8 cellular contexts compared by ENCODE assay signal in genomic region chr1:3900150-3900968, GRCh38. TPM values are rescaled to one million over a fixed set of nuclear protein-coding genes. Genes with fewer than 3 reads are reported as not detected.
DNase-seq lines count a peak whose midpoint lies in the region; ATAC-seq and TF ChIP-seq lines count a peak whose summit lies in the region.

TSS of gene C1orf174 (minus strand) at chr1:3900272. CDS start at chr1:3900186, 86 bp downstream.

- no peak for TF ChIP-seq CTCF in astrocyte of the cerebellum (IDR thresholded peaks at IDR 0.05; ENCODE audit: low read depth, low read length, missing control alignments)

- DNase-seq in NCI-H1930 (lab: John Stamatoyannopoulos, UW): peak; percentile 94 to 99
- peak; percentile 86 for DNase-seq in T-helper 9 cell
- DNase-seq in astrocyte of the cerebellum (ENCODE audit: low read depth): peak; percentile 99
- DNase-seq in hepatic stellate cell (ENCODE audit: low spot score): peak; percentile 98
- peak; percentile 96 to 97 for DNase-seq in aorta

- H3K4me1 ChIP-seq in rectal smooth muscle tissue (ENCODE audit: control insufficient read depth, insufficient read depth, low read length) (no peaks in the 10 kb centered on the region), aorta (ENCODE audit: control insufficient read depth in 1 of 2, insufficient read depth in 2 of 2, low read length in 2 of 2) (no peaks in the 10 kb centered on the region)

- peak within 1 kb of the TSS; percentile 74 for H3K9ac ChIP-seq in rectal smooth muscle tissue (ENCODE audit: low read length)

- 0 to 1% methylated on average over 55 to 58 of the region's 58 CpGs for WGBS in aorta, 2 donors

- H3K27me3 ChIP-seq in rectal smooth muscle tissue (ENCODE audit: control insufficient read depth, insufficient read depth, low read length) (no peaks in the 10 kb centered on the region), aorta (ENCODE audit: control insufficient read depth in 1 of 2, insufficient read depth in 2 of 2, low read length in 1 of 2) (no peaks in the 10 kb centered on the region)

- no peaks in the 10 kb centered on the region for H3K9me3 ChIP-seq in aorta (ENCODE audit: control insufficient read depth, low read length)

- peak within 1 kb of the TSS; percentile 95 for H3K4me3 ChIP-seq in astrocyte of the cerebellum (ENCODE audit: low read depth, low read length)
- H3K4me3 ChIP-seq in rectal smooth muscle tissue (ENCODE audit: low read length): peak within 1 kb of the TSS; percentile 95
- H3K4me3 ChIP-seq in aorta (ENCODE audit: low read length in 2 of 2): peak within 1 kb of the TSS; percentile 71 to 79

- H3K36me3 ChIP-seq in rectal smooth muscle tissue (ENCODE audit: control insufficient read depth, insufficient read depth, low read length) (no peaks in the 10 kb centered on the region), aorta (ENCODE audit: control insufficient read depth in 1 of 2, insufficient read depth in 2 of 2, low read length in 1 of 2) (no peaks in the 10 kb centered on the region)

- in situ Hi-C loops in astrocyte of the cerebellum (cut with HindIII; ENCODE audit: low sequenced_read_pairs): no loop called here

- ATAC-seq in GM18498 (IDR thresholded peaks at IDR 0.05; ENCODE audit: unreplicated experiment) (peak; percentile 75), HG02938 (IDR thresholded peaks at IDR 0.05; ENCODE audit: unreplicated experiment) (peak; percentile 72), aorta (ENCODE audit: low FRiP score) (peak; percentile 97)

- intact Hi-C loops in aorta (cut with DNase I): no loop called here

- H3K27ac ChIP-seq in rectal smooth muscle tissue (ENCODE audit: low read depth, low read length): peak within 1 kb of the TSS; percentile 96
- peak within 1 kb of the TSS in 1 of 2 donors; percentile 95 for H3K27ac ChIP-seq in aorta (ENCODE audit: low read depth in 1 of 2, low read length in 2 of 2)

RNA-seq across cellular contexts. Expression of gene C1orf174, which starts in this region (rescaled TPM):
- 10 to 100 TPM; 16.7 to 19.8 TPM for total RNA-seq in aorta
- polyA plus RNA-seq in aorta: 10 to 100 TPM; 12.6 to 15.6 TPM
